ENCODE assay signal across 1 cellular context in the genomic region with DNA sequence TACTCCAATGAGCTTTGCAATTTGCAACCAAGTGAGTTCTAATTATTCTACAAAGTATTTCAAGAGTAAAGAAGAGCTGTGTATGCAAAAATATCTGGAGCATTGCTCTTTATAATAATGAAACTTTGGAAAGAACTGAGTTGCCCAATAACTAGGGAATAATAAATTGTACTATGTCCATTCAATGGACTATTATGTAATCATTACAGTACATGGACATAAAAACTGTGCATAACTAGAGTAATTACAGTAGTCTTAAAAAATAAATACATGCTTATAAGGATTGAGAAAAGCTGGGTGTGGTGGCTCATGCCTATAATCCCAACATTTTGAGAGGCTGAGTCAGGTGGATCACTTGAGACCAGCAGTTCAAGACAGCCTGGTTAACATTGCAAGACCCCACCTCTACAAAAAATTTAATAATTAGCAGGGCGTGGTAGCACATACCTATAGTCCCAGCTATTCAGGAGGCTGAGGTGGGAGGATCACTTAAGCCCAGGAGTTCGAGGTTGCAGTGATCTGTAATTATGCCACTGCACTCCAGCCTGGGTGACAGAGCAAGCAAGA.
TF ChIP-seq lines count a peak whose summit lies in the region.

No MANE protein-coding gene starts in this region.

TF ChIP-seq in K562, 482 proteins besides CTCF, POLR2A, EP300 and RAD21 (continued from another document):
- no peak for TF ChIP-seq ZNF347 (CRISPR knock-in tag; IDR thresholded peaks at IDR 0.05; ENCODE audit: low read depth)
- no peak for TF ChIP-seq POLR2G (IDR thresholded peaks at IDR 0.05; ENCODE audit: low read depth, low read length)
- no peak for TF ChIP-seq NELFE (IDR thresholded peaks at IDR 0.05; ENCODE audit: insufficient read depth, insufficient read length)
- TF ChIP-seq CBX3 (IDR thresholded peaks at IDR 0.05; ENCODE audit: borderline replicate concordance in 1 of 2, low read length in 2 of 2) = no peak
- TF ChIP-seq, protein P1, sequence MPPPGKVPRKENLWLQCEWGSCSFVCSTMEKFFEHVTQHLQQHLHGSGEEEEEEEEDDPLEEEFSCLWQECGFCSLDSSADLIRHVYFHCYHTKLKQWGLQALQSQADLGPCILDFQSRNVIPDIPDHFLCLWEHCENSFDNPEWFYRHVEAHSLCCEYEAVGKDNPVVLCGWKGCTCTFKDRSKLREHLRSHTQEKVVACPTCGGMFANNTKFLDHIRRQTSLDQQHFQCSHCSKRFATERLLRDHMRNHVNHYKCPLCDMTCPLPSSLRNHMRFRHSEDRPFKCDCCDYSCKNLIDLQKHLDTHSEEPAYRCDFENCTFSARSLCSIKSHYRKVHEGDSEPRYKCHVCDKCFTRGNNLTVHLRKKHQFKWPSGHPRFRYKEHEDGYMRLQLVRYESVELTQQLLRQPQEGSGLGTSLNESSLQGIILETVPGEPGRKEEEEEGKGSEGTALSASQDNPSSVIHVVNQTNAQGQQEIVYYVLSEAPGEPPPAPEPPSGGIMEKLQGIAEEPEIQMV (tag; conservative IDR thresholded peaks at IDR 0.05; ENCODE audit: low read depth) = no peak
